ENCODE assay signal across 18 cellular contexts in genomic region chr20:58662142-58662473, GRCh38. TPM values are rescaled to one million over a fixed set of nuclear protein-coding genes. Genes with fewer than 3 reads are reported as not detected.
DNase-seq lines count a peak whose midpoint lies in the region; ATAC-seq and TF ChIP-seq lines count a peak whose summit lies in the region.
"Had no signal": no experiment of that assay in that cellular context is flagged by ENCODE, and none has a peak within 500 bp of the region (broad histone marks: within the 10 kb centered on the region; RNA-seq: fewer than 3 reads in every experiment).

No MANE protein-coding gene starts in this region.

- H3F3A ChIP-seq in Loucy (ENCODE audit: low read depth) = no peaks in the 10 kb centered on the region; the same call in 1 of the 2 replicates

- ATAC-seq in activated naive CD8-positive, alpha-beta T cell treated with anti-CD3 and anti-CD28 coated beads, Interleukin-2, amount 10 ng/mL, durations not matched to agents 7 days and 5 days (ENCODE audit: low read depth) = peak; percentile 4
- no peak for ATAC-seq in natural killer cell treated with Interleukin-12 subunit alpha and Interleukin-12 subunit beta and Interleukin-15 and Interleukin-18, amount 100 ng/mL, for 72 hours
- ATAC-seq in GM18858 (IDR thresholded peaks at IDR 0.05; ENCODE audit: unreplicated experiment) (no peak), GM21381 (IDR thresholded peaks at IDR 0.05; ENCODE audit: unreplicated experiment) (no peak)
- ATAC-seq: stimulated activated memory B cell treated with anti-CD40 and anti-IgM and Interleukin-4, amounts not matched to agents 10 μg/mL and 1 μg/mL and 100 μg/mL, for 72 hours had no signal

- H3K36me3 Mint-ChIP-seq in T-helper 1 cell treated with Interleukin-12 subunit alpha and Interleukin-12 subunit beta and Interleukin-4 antibody, amounts not matched to agents 30 μg/mL and 1 μg/mL, for 36 hours (ENCODE audit: low read depth) = peaks cover 34% of the 10 kb centered on the region
- peaks cover 41% of the 10 kb centered on the region for H3K36me3 Mint-ChIP-seq in activated naive CD8-positive, alpha-beta T cell treated with anti-CD3 and anti-CD28 coated beads, Interleukin-2, amount 10 ng/mL, durations not matched to agents 7 days and 5 days
- peaks cover 4% of the 10 kb centered on the region for H3K36me3 Mint-ChIP-seq in natural killer cell treated with Interleukin-12 subunit alpha and Interleukin-12 subunit beta and Interleukin-15 and Interleukin-18, amount 100 ng/mL, for 72 hours
- H3K36me3 Mint-ChIP-seq in immature natural killer cell = peaks cover 0 to 11% (median 0%) of the 10 kb centered on the region in 3 donors

- no peaks in the 10 kb centered on the region for H3K27me3 ChIP-seq in Loucy (ENCODE audit: insufficient read depth, low read length, poor library complexity, severe bottlenecking)
- H3K27me3 ChIP-seq: BLaER1 had no signal

- H3K4me1 ChIP-seq in Loucy (ENCODE audit: insufficient read depth, low read length, poor library complexity, severe bottlenecking) = peaks cover 41% of the 10 kb centered on the region

- peaks cover 60% of the 10 kb centered on the region for H3K4me1 Mint-ChIP-seq in T-helper 1 cell treated with Interleukin-12 subunit alpha and Interleukin-12 subunit beta and Interleukin-4 antibody, amounts not matched to agents 30 μg/mL and 1 μg/mL, for 36 hours (ENCODE audit: low read depth)
- peaks cover 62% of the 10 kb centered on the region for H3K4me1 Mint-ChIP-seq in activated naive CD8-positive, alpha-beta T cell treated with anti-CD3 and anti-CD28 coated beads, Interleukin-2, amount 10 ng/mL, durations not matched to agents 7 days and 5 days
- H3K4me1 Mint-ChIP-seq in natural killer cell treated with Interleukin-12 subunit alpha and Interleukin-12 subunit beta and Interleukin-15 and Interleukin-18, amount 100 ng/mL, for 72 hours (ENCODE audit: low read depth in 2 of 2) = peaks cover 35 to 49% of the 10 kb centered on the region in 2 donors
- peaks cover 64 to 92% of the 10 kb centered on the region in 2 donors for H3K4me1 Mint-ChIP-seq in immature natural killer cell

- peaks cover 9% of the 10 kb centered on the region; the same call in 1 of the 2 replicates for H3K36me3 ChIP-seq in Loucy (ENCODE audit: insufficient read depth, low read length)

- H3K4me2 ChIP-seq in Loucy (ENCODE audit: low read depth, low read length, poor library complexity, severe bottlenecking) = peak overlapping the region; percentile 95

- H2AFZ ChIP-seq in Loucy (ENCODE audit: low read length) = no peak overlapping the region

- DNase-seq in T-helper 1 cell = no peak
- DNase-seq in activated naive CD8-positive, alpha-beta T cell treated with anti-CD3 and anti-CD28 coated beads, Interleukin-2, amount 10 ng/mL, durations not matched to agents 7 days and 5 days = no peak
- no peak for DNase-seq in natural killer cell treated with Interleukin-12 subunit alpha and Interleukin-12 subunit beta and Interleukin-15 and Interleukin-18, amount 100 ng/mL, for 72 hours (ENCODE audit: low spot score)
- DNase-seq in immature natural killer cell = no peak
- DNase-seq: activated CD4-positive, alpha-beta T cell treated with anti-CD3 and anti-CD28 coated beads, Interleukin-2, amount 50 U/mL, for 1 hour; activated gamma-delta T cell; DMS79; IMR-90; kidney; NCI-H1930; SJCRH30 had no signal

- no peaks in the 10 kb centered on the region for H3K27me3 Mint-ChIP-seq in T-helper 1 cell treated with Interleukin-12 subunit alpha and Interleukin-12 subunit beta and Interleukin-4 antibody, amounts not matched to agents 30 μg/mL and 1 μg/mL, for 36 hours (ENCODE audit: low read depth)
- no peaks in the 10 kb centered on the region for H3K27me3 Mint-ChIP-seq in activated naive CD8-positive, alpha-beta T cell treated with anti-CD3 and anti-CD28 coated beads, Interleukin-2, amount 10 ng/mL, durations not matched to agents 7 days and 5 days
- H3K27me3 Mint-ChIP-seq in natural killer cell treated with Interleukin-12 subunit alpha and Interleukin-12 subunit beta and Interleukin-15 and Interleukin-18, amount 100 ng/mL, for 72 hours = no peaks in the 10 kb centered on the region
- no peaks in the 10 kb centered on the region for H3K27me3 Mint-ChIP-seq in immature natural killer cell (ENCODE audit: low read depth in 3 of 3)
- H3K27me3 Mint-ChIP-seq: brain; stimulated activated memory B cell treated with anti-CD40 and anti-IgM and Interleukin-4, amounts not matched to agents 10 μg/mL and 1 μg/mL and 100 μg/mL, for 72 hours had no signal

- no peak overlapping the region for H3K9ac ChIP-seq in Loucy (ENCODE audit: low read depth, low read length, poor library complexity, severe bottlenecking)
- H3K9ac ChIP-seq: BLaER1 had no signal

- POLR2A ChIA-PET in activated naive CD8-positive, alpha-beta T cell treated with anti-CD3 and anti-CD28 coated beads, Interleukin-2, amount 10 ng/mL, durations not matched to agents 7 days and 5 days (lab: Charles Lee) = interaction anchor here (0.5 to 4.0 kb wide), 3 partner anchors 11 to 30 kb away, joined by 3 to 89 read pairs (median 7); partner anchors contain the start of genes NPEPL1 and STX16

- peak overlapping the region; percentile 48 for H3K4me3 ChIP-seq in Loucy (ENCODE audit: low read length, poor library complexity, severe bottlenecking)
- H3K4me3 ChIP-seq: BLaER1, SJCRH30 had no signal

- H3K9me3 ChIP-seq in Loucy (ENCODE audit: insufficient read depth, low read depth, low read length) = no peaks in the 10 kb centered on the region
- H3K9me3 ChIP-seq: BLaER1, SJCRH30 had no signal

- H4K20me1 ChIP-seq in Loucy (ENCODE audit: insufficient read depth, low read length, poor library complexity, severe bottlenecking) = peaks cover 74% of the 10 kb centered on the region

- H3K9me2 ChIP-seq in Loucy (replicated peaks; ENCODE audit: low read depth, low read length) = no peaks in the 10 kb centered on the region

- peak overlapping the region; percentile 97 for H3K27ac Mint-ChIP-seq in T-helper 1 cell treated with Interleukin-12 subunit alpha and Interleukin-12 subunit beta and Interleukin-4 antibody, amounts not matched to agents 30 μg/mL and 1 μg/mL, for 36 hours
- peak overlapping the region; percentile 98 for H3K27ac Mint-ChIP-seq in activated naive CD8-positive, alpha-beta T cell treated with anti-CD3 and anti-CD28 coated beads, Interleukin-2, amount 10 ng/mL, durations not matched to agents 7 days and 5 days
- peak overlapping the region; percentile 80 to 92 for H3K27ac Mint-ChIP-seq in natural killer cell treated with Interleukin-12 subunit alpha and Interleukin-12 subunit beta and Interleukin-15 and Interleukin-18, amount 100 ng/mL, for 72 hours
- peak overlapping the region in 3 of 6 donors; percentile 60 to 85 (median 76) for H3K27ac Mint-ChIP-seq in immature natural killer cell
- H3K27ac Mint-ChIP-seq: stimulated activated memory B cell treated with anti-CD40 and anti-IgM and Interleukin-4, amounts not matched to agents 10 μg/mL and 1 μg/mL and 100 μg/mL, for 72 hours had no signal

- H3K79me2 ChIP-seq in Loucy (ENCODE audit: insufficient read depth, low read length) = peaks cover 84% of the 10 kb centered on the region

- peak overlapping the region; percentile 81 for H3K4me3 Mint-ChIP-seq in T-helper 1 cell treated with Interleukin-12 subunit alpha and Interleukin-12 subunit beta and Interleukin-4 antibody, amounts not matched to agents 30 μg/mL and 1 μg/mL, for 36 hours
- H3K4me3 Mint-ChIP-seq in activated naive CD8-positive, alpha-beta T cell treated with anti-CD3 and anti-CD28 coated beads, Interleukin-2, amount 10 ng/mL, durations not matched to agents 7 days and 5 days = peak overlapping the region; percentile 91
- no peak overlapping the region for H3K4me3 Mint-ChIP-seq in natural killer cell treated with Interleukin-12 subunit alpha and Interleukin-12 subunit beta and Interleukin-15 and Interleukin-18, amount 100 ng/mL, for 72 hours
- H3K4me3 Mint-ChIP-seq in immature natural killer cell = no peak overlapping the region
- H3K4me3 Mint-ChIP-seq: brain; stimulated activated memory B cell treated with anti-CD40 and anti-IgM and Interleukin-4, amounts not matched to agents 10 μg/mL and 1 μg/mL and 100 μg/mL, for 72 hours had no signal

- no peak for TF ChIP-seq CTCF in Loucy (conservative IDR thresholded peaks at IDR 0.05; ENCODE audit: low read length)

- no peaks in the 10 kb centered on the region for H3K9me3 Mint-ChIP-seq in T-helper 1 cell treated with Interleukin-12 subunit alpha and Interleukin-12 subunit beta and Interleukin-4 antibody, amounts not matched to agents 30 μg/mL and 1 μg/mL, for 36 hours
- H3K9me3 Mint-ChIP-seq in activated naive CD8-positive, alpha-beta T cell treated with anti-CD3 and anti-CD28 coated beads, Interleukin-2, amount 10 ng/mL, durations not matched to agents 7 days and 5 days = no peaks in the 10 kb centered on the region
- no peaks in the 10 kb centered on the region for H3K9me3 Mint-ChIP-seq in natural killer cell treated with Interleukin-12 subunit alpha and Interleukin-12 subunit beta and Interleukin-15 and Interleukin-18, amount 100 ng/mL, for 72 hours
- H3K9me3 Mint-ChIP-seq in immature natural killer cell = no peaks in the 10 kb centered on the region
- H3K9me3 Mint-ChIP-seq: brain; stimulated activated memory B cell treated with anti-CD40 and anti-IgM and Interleukin-4, amounts not matched to agents 10 μg/mL and 1 μg/mL and 100 μg/mL, for 72 hours had no signal

RNA-seq across cellular contexts. Expression of gene STX16, which starts 11.0 kb away (rescaled TPM):
- 100 to 1,000 TPM; 190 to 195 TPM for total RNA-seq in activated naive CD8-positive, alpha-beta T cell treated with anti-CD3 and anti-CD28 coated beads, Interleukin-2, amount 10 ng/mL, durations not matched to agents 7 days and 5 days
- 10 to 100 TPM; 92.4 to 92.8 TPM for total RNA-seq in natural killer cell treated with Interleukin-12 subunit alpha and Interleukin-12 subunit beta and Interleukin-15 and Interleukin-18, amount 100 ng/mL, for 72 hours
- polyA plus RNA-seq in immature natural killer cell = 10 to 100 TPM; 17.2 to 24.9 (median 21.1) TPM

RNA-seq across cellular contexts. Expression of gene NPEPL1, which starts 30.5 kb away (rescaled TPM):
- total RNA-seq in activated naive CD8-positive, alpha-beta T cell treated with anti-CD3 and anti-CD28 coated beads, Interleukin-2, amount 10 ng/mL, durations not matched to agents 7 days and 5 days = 10 to 100 TPM; 37.8 to 41.3 TPM
- total RNA-seq in natural killer cell treated with Interleukin-12 subunit alpha and Interleukin-12 subunit beta and Interleukin-15 and Interleukin-18, amount 100 ng/mL, for 72 hours = 10 to 100 TPM; 23.6 to 30.4 TPM
- 10 to 100 TPM; 10.1 to 20.1 (median 11.6) TPM for polyA plus RNA-seq in immature natural killer cell

Comparison
In these comparisons a context has a peak if more than half of its experiments do, and no peak if none do; other contexts are left out.
1. H3K4me3 Mint-ChIP-seq: peak in T-helper 1 cell treated with Interleukin-12 subunit alpha and Interleukin-12 subunit beta and Interleukin-4 antibody, amounts not matched to agents 30 μg/mL and 1 μg/mL, for 36 hours (single experiment) and activated naive CD8-positive, alpha-beta T cell treated with anti-CD3 and anti-CD28 coated beads, Interleukin-2, amount 10 ng/mL, durations not matched to agents 7 days and 5 days (single experiment); none in natural killer cell treated with Interleukin-12 subunit alpha and Interleukin-12 subunit beta and Interleukin-15 and Interleukin-18, amount 100 ng/mL, for 72 hours (single experiment) and immature natural killer cell (0 of 5).